ENCODE assay signal across 19 cellular contexts in the genomic region with DNA sequence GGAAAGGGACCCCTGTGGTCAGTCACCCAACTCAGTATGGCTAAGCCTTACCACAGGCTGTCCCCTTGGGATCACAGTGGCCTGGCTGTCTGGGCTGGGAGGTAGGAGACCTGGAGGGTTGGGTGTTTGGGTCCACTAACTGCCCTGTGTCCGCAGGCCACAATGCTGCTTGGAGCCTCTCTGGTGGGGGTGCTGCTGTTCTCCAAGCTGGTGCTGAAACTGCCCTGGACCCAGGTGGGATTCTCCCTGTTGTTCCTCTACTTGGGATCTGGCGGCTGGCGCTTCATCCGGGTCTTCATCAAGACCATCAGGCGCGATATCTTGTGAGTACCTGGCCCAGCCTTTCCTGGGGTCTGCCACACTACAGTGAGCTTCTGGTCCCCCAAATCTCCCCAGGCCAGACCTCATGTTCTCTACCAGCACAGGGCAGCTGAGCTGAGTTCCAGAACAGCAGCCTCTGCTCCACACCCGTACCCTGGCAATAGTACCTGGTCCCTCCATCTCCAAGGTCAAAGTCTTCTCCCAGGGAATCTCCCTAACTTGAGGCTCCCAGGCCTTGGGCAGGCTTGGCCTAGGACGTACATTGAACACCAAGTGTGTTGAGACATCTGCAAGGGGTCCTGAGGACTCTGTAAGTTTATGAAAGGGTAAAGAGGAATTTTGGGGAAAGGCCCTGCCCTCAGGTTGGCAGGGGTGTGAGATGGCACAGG. TPM values are rescaled to one million over a fixed set of nuclear protein-coding genes. Genes with fewer than 3 reads are reported as not detected.
DNase-seq lines count a peak whose midpoint lies in the region; ATAC-seq, FAIRE-seq and TF ChIP-seq lines count a peak whose summit lies in the region.
"Had no signal": no experiment of that assay in that cellular context is flagged by ENCODE, and none has a peak within 500 bp of the region (broad histone marks: within the 10 kb centered on the region; RNA-seq: fewer than 3 reads in every experiment).

No MANE protein-coding gene starts in this region.

- CTCF ChIA-PET in SK-N-SH (lab: Yijun Ruan, JAX) (interaction anchor here (0.9 to 1.3 kb wide), 3 partner anchors 69 to 150 kb away, joined by 3 to 4 read pairs (median 3); no protein-coding TSS in a partner anchor), RWPE1 (lab: Yijun Ruan, JAX) (interaction anchor here (0.8 to 1.0 kb wide), 2 partner anchors 18 to 55 kb away, joined by 3 to 4 read pairs; no protein-coding TSS in a partner anchor)

- H3K4me3 ChIP-seq in SK-N-SH (ENCODE audit: low read depth in 2 of 2, low read length in 1 of 2) (no peak overlapping the region), small intestine (ENCODE audit: low read depth in 1 of 2, low read length in 2 of 2) (no peak overlapping the region), HAP-1 (no peak overlapping the region)

- FAIRE-seq in small intestine (lab: Jason Lieb, UNC) = no peak
- FAIRE-seq: G401.6, GM12891 had no signal

- H3K4me1 ChIP-seq in SK-N-SH (ENCODE audit: control insufficient read depth in 1 of 2, insufficient read depth in 2 of 2, low read depth in 1 of 2, low read length in 1 of 2) = peaks cover 0 to 6% of the 10 kb centered on the region in 2 experiments; a peak in 1 of 4 replicates
- H3K4me1 ChIP-seq in small intestine (ENCODE audit: control insufficient read depth in 2 of 2, insufficient read depth in 1 of 2, low read depth in 1 of 2, low read length in 1 of 2) = no peaks in the 10 kb centered on the region
- no peaks in the 10 kb centered on the region for H3K4me1 ChIP-seq in HAP-1

- ATAC-seq in SK-N-SH treated with all-trans-retinoic acid at 6 μM for 48 hours = no peak
- ATAC-seq in HG03521 (IDR thresholded peaks at IDR 0.05; ENCODE audit: unreplicated experiment) = no peak

- WGBS in SK-N-SH (ENCODE audit: low lambda C conversion rate) = 96% methylated on average over 6 of the region's 8 CpGs
- 82 to 87% (median 82%) methylated on average over 7 to 8 of the region's 8 CpGs for WGBS in small intestine, 3 donors

- H3K27me3 ChIP-seq in SK-N-SH (ENCODE audit: insufficient read depth) = no peaks in the 10 kb centered on the region
- no peaks in the 10 kb centered on the region for H3K27me3 ChIP-seq in small intestine (ENCODE audit: control insufficient read depth in 2 of 2, insufficient read depth in 2 of 2, low read length in 2 of 2)
- H3K27me3 ChIP-seq in HAP-1 (ENCODE audit: low read depth) = no peaks in the 10 kb centered on the region

- TF ChIP-seq RAD21 in SK-N-SH (IDR thresholded peaks at IDR 0.05; ENCODE audit: low read length) = no peak

- H3K27me3 Mint-ChIP-seq in nephron (ENCODE audit: low read depth) = no peaks in the 10 kb centered on the region
- H3K27me3 Mint-ChIP-seq: B cell; CD4-positive, alpha-beta memory T cell had no signal

- peaks cover 19% of the 10 kb centered on the region; the same call in 1 of the 2 replicates for H3K79me2 ChIP-seq in SK-N-SH (ENCODE audit: insufficient read depth)

- no peak overlapping the region for H2AFZ ChIP-seq in SK-N-SH (ENCODE audit: low read depth)

- TF ChIP-seq EP300 in SK-N-SH (IDR thresholded peaks at IDR 0.05; ENCODE audit: borderline replicate concordance in 1 of 2, low read depth in 1 of 2, low read length in 1 of 2) = no peak

- in situ Hi-C loops in HAP-1 (cut with MboI; ENCODE audit: low sequenced_read_pairs) = no loop called here

- 0 out of 2 replicates have a peak, but pooled peaks cover 3% of the 10 kb centered on the region for H4K20me1 ChIP-seq in SK-N-SH (ENCODE audit: insufficient read depth)

- H3K9me3 ChIP-seq in SK-N-SH (no peaks in the 10 kb centered on the region), small intestine (ENCODE audit: control insufficient read depth, low read depth) (no peaks in the 10 kb centered on the region), HAP-1 (no peaks in the 10 kb centered on the region)

- H3K9ac ChIP-seq in SK-N-SH = no peak overlapping the region

- no peak overlapping the region for H3K27ac Mint-ChIP-seq in nephron
- H3K27ac Mint-ChIP-seq: B cell; CD4-positive, alpha-beta memory T cell had no signal

- H3K9me2 ChIP-seq in SK-N-SH = no peaks in the 10 kb centered on the region

- H3K9me3 Mint-ChIP-seq in nephron = no peaks in the 10 kb centered on the region
- H3K9me3 Mint-ChIP-seq: CD4-positive, alpha-beta memory T cell had no signal

- POLR2A ChIA-PET in SK-N-SH (lab: Yijun Ruan, JAX) = no interaction called here
- POLR2A ChIA-PET in RWPE1 (lab: Yijun Ruan, JAX; ENCODE audit: low non-redundant PET) = interaction anchor here (0.6 kb wide), 1 partner anchor 28 kb away, joined by 3 read pairs; the partner anchor contains the start of gene URM1

- peak overlapping the region in 2 of 3 experiments; percentile 27 to 61 for H3K4me3 Mint-ChIP-seq in nephron
- H3K4me3 Mint-ChIP-seq: B cell; CD4-positive, alpha-beta memory T cell had no signal

- peaks cover 6% of the 10 kb centered on the region for H3K4me1 Mint-ChIP-seq in nephron

- no peak overlapping the region for H3K4me2 ChIP-seq in SK-N-SH

- TF ChIP-seq CTCF in SK-N-SH (IDR thresholded peaks at IDR 0.05) (no peak), RWPE1 (conservative IDR thresholded peaks at IDR 0.05; ENCODE audit: low read depth) (no peak), nephron (IDR thresholded peaks at IDR 0.05; ENCODE audit: unreplicated experiment in 3 of 3) (no peak)

- peaks cover 24 to 25% of the 10 kb centered on the region in 2 experiments for H3K36me3 ChIP-seq in SK-N-SH (replicated peaks in 1 of 2; ENCODE audit: control insufficient read depth in 1 of 2, insufficient read depth in 2 of 2, low read length in 1 of 2)
- peaks cover 7 to 11% of the 10 kb centered on the region in 2 donors for H3K36me3 ChIP-seq in small intestine (ENCODE audit: control insufficient read depth in 2 of 2, insufficient read depth in 2 of 2, low read length in 2 of 2)
- H3K36me3 ChIP-seq in HAP-1 (replicated peaks) = peaks cover 52% of the 10 kb centered on the region

- H3K36me3 Mint-ChIP-seq in nephron (ENCODE audit: low read depth) = peaks cover 17% of the 10 kb centered on the region

- peaks cover 15% of the 10 kb centered on the region for H3F3A ChIP-seq in SK-N-SH (replicated peaks; ENCODE audit: insufficient read depth)

- H3K27ac ChIP-seq in SK-N-SH (ENCODE audit: low read depth in 2 of 2, low read length in 1 of 2) (no peak overlapping the region), RWPE1 (peak overlapping the region; percentile 6), small intestine (ENCODE audit: low read depth in 1 of 2, low read length in 1 of 2) (peak overlapping the region in 1 of 2 donors; percentile 46)
- H3K27ac ChIP-seq: 22Rv1 had no signal

- DNase-seq in SK-N-SH = no peak
- DNase-seq in RWPE1 (ENCODE audit: low spot score) = no peak
- peak; percentile 79 for DNase-seq in small intestine
- no peak for DNase-seq in HAP-1 (ENCODE audit: low spot score in 2 of 2)
- no peak for DNase-seq in pons (ENCODE audit: low spot score)
- DNase-seq: ACHN; C1 segment of cervical spinal cord; CD4-positive, alpha-beta memory T cell; DMS79 treated with DMSO at 0.1 percent for 48 hours; EL; GOT3; HCEC 1CT had no signal

TF ChIP-seq in SK-N-SH treated with all-trans-retinoic acid at 6 μM for 48 hours, 23 proteins besides CTCF, POLR2A, EP300 and RAD21 (continues in another document):
- TF ChIP-seq, protein P1, sequence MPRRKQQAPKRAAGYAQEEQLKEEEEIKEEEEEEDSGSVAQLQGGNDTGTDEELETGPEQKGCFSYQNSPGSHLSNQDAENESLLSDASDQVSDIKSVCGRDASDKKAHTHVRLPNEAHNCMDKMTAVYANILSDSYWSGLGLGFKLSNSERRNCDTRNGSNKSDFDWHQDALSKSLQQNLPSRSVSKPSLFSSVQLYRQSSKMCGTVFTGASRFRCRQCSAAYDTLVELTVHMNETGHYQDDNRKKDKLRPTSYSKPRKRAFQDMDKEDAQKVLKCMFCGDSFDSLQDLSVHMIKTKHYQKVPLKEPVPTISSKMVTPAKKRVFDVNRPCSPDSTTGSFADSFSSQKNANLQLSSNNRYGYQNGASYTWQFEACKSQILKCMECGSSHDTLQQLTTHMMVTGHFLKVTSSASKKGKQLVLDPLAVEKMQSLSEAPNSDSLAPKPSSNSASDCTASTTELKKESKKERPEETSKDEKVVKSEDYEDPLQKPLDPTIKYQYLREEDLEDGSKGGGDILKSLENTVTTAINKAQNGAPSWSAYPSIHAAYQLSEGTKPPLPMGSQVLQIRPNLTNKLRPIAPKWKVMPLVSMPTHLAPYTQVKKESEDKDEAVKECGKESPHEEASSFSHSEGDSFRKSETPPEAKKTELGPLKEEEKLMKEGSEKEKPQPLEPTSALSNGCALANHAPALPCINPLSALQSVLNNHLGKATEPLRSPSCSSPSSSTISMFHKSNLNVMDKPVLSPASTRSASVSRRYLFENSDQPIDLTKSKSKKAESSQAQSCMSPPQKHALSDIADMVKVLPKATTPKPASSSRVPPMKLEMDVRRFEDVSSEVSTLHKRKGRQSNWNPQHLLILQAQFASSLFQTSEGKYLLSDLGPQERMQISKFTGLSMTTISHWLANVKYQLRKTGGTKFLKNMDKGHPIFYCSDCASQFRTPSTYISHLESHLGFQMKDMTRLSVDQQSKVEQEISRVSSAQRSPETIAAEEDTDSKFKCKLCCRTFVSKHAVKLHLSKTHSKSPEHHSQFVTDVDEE (CRISPR knock-in tag; IDR thresholded peaks at IDR 0.05) = no peak
- no peak for TF ChIP-seq PPARA (CRISPR knock-in tag; IDR thresholded peaks at IDR 0.05; ENCODE audit: borderline replicate concordance)
- TF ChIP-seq ARNTL (CRISPR knock-in tag; IDR thresholded peaks at IDR 0.05; ENCODE audit: borderline replicate concordance, low read depth) = no peak
- no peak for TF ChIP-seq ZFP3 (CRISPR knock-in tag; IDR thresholded peaks at IDR 0.05)
- TF ChIP-seq OSR1 (CRISPR knock-in tag; IDR thresholded peaks at IDR 0.05) = no peak

RNA-seq across cellular contexts. Expression of gene SLC27A4, which starts 2.8 kb away (rescaled TPM):
- 17.9 and 24.1 TPM in 2 replicates for polyA plus RNA-seq in SK-N-SH (2012; rRNA removed)
- polyA plus RNA-seq in SK-N-SH (2012; cell fraction: cytosol; rRNA removed) = 10.2 and 15.9 TPM in 2 replicates
- 31.8 and 41.7 TPM in 2 replicates for polyA plus RNA-seq in SK-N-SH (2012; cell fraction: nucleus; rRNA removed)
- polyA plus RNA-seq in small intestine = 100 to 1,000 TPM in 2 of 3 donors, 10 to 100 TPM in 1; 57.5 to 162 (median 132) TPM

RNA-seq across cellular contexts. Expression of gene COQ4, which starts 20.5 kb away (rescaled TPM):
- polyA plus RNA-seq in SK-N-SH (2012; rRNA removed) (54.7 and 57.2 TPM in 2 replicates), small intestine (100 to 1,000 TPM in 2 of 3 donors, 10 to 100 TPM in 1; 78.3 to 198 (median 132) TPM)
- 28.0 and 36.9 TPM in 2 replicates for polyA plus RNA-seq in SK-N-SH (2012; cell fraction: cytosol; rRNA removed)
- polyA plus RNA-seq in SK-N-SH (2012; cell fraction: nucleus; rRNA removed) = 152 and 171 TPM in 2 replicates

RNA-seq across cellular contexts. Expression of gene TRUB2, which starts 20.9 kb away (rescaled TPM):
- polyA plus RNA-seq in SK-N-SH (2012; rRNA removed) (18.8 and 23.3 TPM in 2 replicates), small intestine (10 to 100 TPM; 17.0 to 35.3 (median 17.9) TPM)
- polyA plus RNA-seq in SK-N-SH (2012; cell fraction: cytosol; rRNA removed) = 10.6 and 17.0 TPM in 2 replicates
- polyA plus RNA-seq in SK-N-SH (2012; cell fraction: nucleus; rRNA removed) = 29.9 and 31.3 TPM in 2 replicates

RNA-seq across cellular contexts. Expression of gene URM1, which starts 28.0 kb away (rescaled TPM):
- polyA plus RNA-seq in SK-N-SH (2012; rRNA removed) = 58.9 and 61.5 TPM in 2 replicates
- 45.3 and 50.0 TPM in 2 replicates for polyA plus RNA-seq in SK-N-SH (2012; cell fraction: cytosol; rRNA removed)
- polyA plus RNA-seq in SK-N-SH (2012; cell fraction: nucleus; rRNA removed) = 85.0 and 87.0 TPM in 2 replicates
- polyA plus RNA-seq in small intestine = 10 to 100 TPM; 56.1 to 83.6 (median 64.6) TPM
